ENCODE assay signal across 8 cellular contexts in genomic region chr11:126304457-126305072, GRCh38. TPM values are rescaled to one million over a fixed set of nuclear protein-coding genes. Genes with fewer than 3 reads are reported as not detected.
DNase-seq lines count a peak whose midpoint lies in the region; ATAC-seq, FAIRE-seq and TF ChIP-seq lines count a peak whose summit lies in the region.

No MANE protein-coding gene starts in this region.

- H3K36me3 ChIP-seq in GM12878 (ENCODE audit: control insufficient read depth in 2 of 2, insufficient read depth in 2 of 2, low read length in 1 of 2) (0 out of 4 replicates have a peak, but pooled peaks cover 0 to 6% of the 10 kb centered on the region in 2 experiments), liver (ENCODE audit: control insufficient read depth in 4 of 4, insufficient read depth in 3 of 4, low read depth in 1 of 4, low read length in 3 of 4) (peaks cover 0 to 2% (median 0%) of the 10 kb centered on the region in 4 donors), thyroid gland (no peaks in the 10 kb centered on the region)

- H3K9me3 ChIP-seq in GM12878 (replicated peaks; ENCODE audit: control insufficient read depth, insufficient read depth, low read length), result no peaks in the 10 kb centered on the region
- H3K9me3 ChIP-seq in liver (ENCODE audit: control insufficient read depth in 4 of 4, low read length in 3 of 4), result no peaks in the 10 kb centered on the region
- no peaks in the 10 kb centered on the region for H3K9me3 ChIP-seq in thyroid gland

- BruUV-seq in GM12878 (replicated peaks; lab: Mats Ljungman, UMichigan), result TSS peak; percentile 80

- DNase-seq in Jurkat, Clone E6-1 (ENCODE audit: low read depth, low spot score), result no peak
- DNase-seq in GM12878 (ENCODE audit: low read depth, low spot score) (no peak), thyroid gland (no peak), LoVo (ENCODE audit: low spot score) (no peak), NCI-H2196 treated with DMSO at 0.1 percent for 48 hours (lab: John Stamatoyannopoulos, UW; ENCODE audit: unreplicated experiment) (no peak), NOMO-1 (lab: John Stamatoyannopoulos, UW; ENCODE audit: unreplicated experiment in 2 of 2) (no peak)

- in situ Hi-C loops in GM12878 (cut with MboI), result no loop called here

- intact Hi-C loops in GM12878 (cut with micrococcal nuclease; ENCODE audit: unreplicated experiment) (loop anchor here (1.0 to 2.0 kb wide), 2 partner anchors 20 to 36 kb away; partner anchors contain the start of genes FOXRED1 and SRPRA), thyroid gland (cut with DNase I) (loop anchor here (5.0 kb wide), 1 partner anchor 288 kb away; no protein-coding TSS in a partner anchor)

- H3K27me3 ChIP-seq in GM12878 (replicated peaks in 1 of 2; ENCODE audit: control insufficient read depth in 2 of 2, insufficient read depth in 2 of 2, low read length in 1 of 2) (no peaks in the 10 kb centered on the region), liver (ENCODE audit: control insufficient read depth in 4 of 4, insufficient read depth in 4 of 4, low read length in 3 of 4) (no peaks in the 10 kb centered on the region), thyroid gland (no peaks in the 10 kb centered on the region)

- WGBS in GM12878 (ENCODE audit: insufficient coverage, insufficient replicate concordance, low lambda C conversion rate, missing lambda C conversion rate), result under 1% methylated on average over 12 of the region's 12 CpGs
- WGBS in liver, result 70% methylated on average over 12 of the region's 12 CpGs
- WGBS in thyroid gland, 2 donors, result 59 to 61% methylated on average over 12 of the region's 12 CpGs

- peaks cover 25% of the 10 kb centered on the region for H3K79me2 ChIP-seq in GM12878 (ENCODE audit: control insufficient read depth, insufficient read depth, low read length)

- TF ChIP-seq CTCF in GM12878 (IDR thresholded peaks at IDR 0.05 in 2 of 3, conservative IDR thresholded peaks at IDR 0.05 in 1 of 3; ENCODE audit: control insufficient read depth in 2 of 3, extremely low read depth in 1 of 3, insufficient read depth in 1 of 3, low read depth in 3 of 3, low read length in 3 of 3) (no peak), liver (IDR thresholded peaks at IDR 0.05; ENCODE audit: low read depth, low read length, missing input control) (no peak), thyroid gland (IDR thresholded peaks at IDR 0.05) (no peak)

- no peak for TF ChIP-seq POLR2A in GM12878 (IDR thresholded peaks at IDR 0.05; ENCODE audit: low read depth, low read length)
- TF ChIP-seq POLR2A in thyroid gland (IDR thresholded peaks at IDR 0.05), result no peak

- TF ChIP-seq RAD21 in GM12878 (IDR thresholded peaks at IDR 0.05; ENCODE audit: insufficient read depth, low read depth, low read length) (no peak), liver (IDR thresholded peaks at IDR 0.05) (no peak)

- H2AFZ ChIP-seq in GM12878 (ENCODE audit: control insufficient read depth, low read depth, low read length), result peak overlapping the region; percentile 93

- no peak for TF ChIP-seq EP300 in GM12878 (IDR thresholded peaks at IDR 0.05; ENCODE audit: borderline replicate concordance in 1 of 2, control insufficient read depth in 1 of 2, low read depth in 2 of 2, low read length in 2 of 2)

- POLR2A ChIA-PET in GM12878 (lab: Charles Lee), result interaction anchor here (0.6 to 1.3 kb wide), 5 partner anchors 11 to 116 kb away, joined by 3 to 5 read pairs (median 4); partner anchors contain the start of gene ST3GAL4

- H3K27ac ChIP-seq in GM12878 (ENCODE audit: control insufficient read depth, insufficient read depth), result peak overlapping the region; percentile 92
- peak overlapping the region; percentile 83 to 90 for H3K27ac ChIP-seq in liver (ENCODE audit: low read depth in 1 of 2, low read length in 2 of 2)
- peak overlapping the region in 2 of 3 donors; percentile 77 to 84 for H3K27ac ChIP-seq in thyroid gland

- CTCF ChIA-PET in GM12878 (lab: Yijun Ruan, JAX), result interaction anchor here (0.6 to 10.0 kb wide), 3 partner anchors 9 to 178 kb away, joined by 3 to 232 read pairs (median 3); no protein-coding TSS in a partner anchor

- peaks cover 11% of the 10 kb centered on the region for H3K4me1 ChIP-seq in GM12878 (ENCODE audit: control insufficient read depth, insufficient read depth, low read length)
- peaks cover 0 to 14% (median 11%) of the 10 kb centered on the region in 4 donors for H3K4me1 ChIP-seq in liver (ENCODE audit: control insufficient read depth in 4 of 4, insufficient read depth in 4 of 4, low read length in 3 of 4)
- peaks cover 6% of the 10 kb centered on the region in 2 donors for H3K4me1 ChIP-seq in thyroid gland

- peak overlapping the region; percentile 83 for H3K4me2 ChIP-seq in GM12878 (ENCODE audit: control insufficient read depth, insufficient read depth)

- FAIRE-seq in GM12878 (lab: Jason Lieb, UNC), result peak; percentile 47

- peak overlapping the region; percentile 88 for H3K4me3 ChIP-seq in Jurkat, Clone E6-1 (ENCODE audit: low read length)
- H3K4me3 ChIP-seq in GM12878 (peak overlapping the region; percentile 96), liver (ENCODE audit: low read depth in 1 of 3, low read length in 3 of 3) (peak overlapping the region; percentile 66 to 84 (median 83)), thyroid gland (replicated peaks in 1 of 3) (peak overlapping the region; percentile 47 to 84 (median 52))

- peak overlapping the region; percentile 97 for H3K9ac ChIP-seq in GM12878 (ENCODE audit: control insufficient read depth, insufficient read depth, low read length)
- peak overlapping the region in 1 of 2 donors; percentile 34 for H3K9ac ChIP-seq in liver (ENCODE audit: low read depth in 1 of 2, low read length in 2 of 2)

- RAD21 ChIA-PET in GM12878 (lab: Charles Lee; ENCODE audit: unreplicated experiment), result interaction anchor here (1.0 to 2.7 kb wide), 4 partner anchors 11 to 93 kb away, joined by 4 to 7 read pairs (median 4); partner anchors contain the start of genes FAM118B and RPUSD4

- ATAC-seq in GM19395 (IDR thresholded peaks at IDR 0.05; ENCODE audit: unreplicated experiment), result peak; percentile 10
- peak; percentile 74 for ATAC-seq in GM12878

- H4K20me1 ChIP-seq in GM12878 (ENCODE audit: control insufficient read depth, insufficient read depth), result no peaks in the 10 kb centered on the region

- SMC1A ChIA-PET in GM12878 (lab: Charles Lee; ENCODE audit: uncharacterized antibody, unreplicated experiment), result interaction anchor here (0.9 to 3.5 kb wide), 7 partner anchors 8 to 176 kb away, joined by 3 to 14 read pairs (median 5); partner anchors contain the start of genes FOXRED1 and SRPRA

RNA-seq across cellular contexts. Expression of gene DCPS, which starts 0.7 kb away (rescaled TPM):
- polyA plus RNA-seq in Jurkat, Clone E6-1 (2012; ENCODE audit: insufficient read depth, insufficient read length), result 54.6 TPM
- total RNA-seq in GM12878 (2013; cell fraction: nucleolus; rRNA removed), result 17.0 and 22.1 TPM in 2 replicates
- 58.8 and 61.9 TPM in 2 replicates for total RNA-seq in GM12878 (2014; rRNA removed)
- 36.7 and 39.7 TPM in 2 replicates for total RNA-seq in GM12878 (2014; rRNA removed; fragmentation: Illumina TruSeq; extraction: Trizol)
- 56.1 and 56.8 TPM in 2 replicates for total RNA-seq in GM12878 (2021)
- polyA plus RNA-seq in GM12878 (2011; ENCODE audit: low read depth), result 31.6 TPM
- 62.4 and 97.0 TPM in 2 replicates for polyA plus RNA-seq in GM12878 (2011; rRNA removed)
- polyA plus RNA-seq in GM12878 (2011; cell fraction: cytosol; rRNA removed), result 176 and 181 TPM in 2 replicates
- 66.0 and 75.8 TPM in 2 replicates for polyA plus RNA-seq in GM12878 (2011; cell fraction: nucleus; rRNA removed)
- polyA plus RNA-seq in GM12878 (2012), result 37.8 and 48.7 TPM in 2 replicates
- polyA plus RNA-seq in GM12878 (2014; fragmentation: Illumina TruSeq; extraction: Trizol), result 57.4 and 77.4 TPM in 2 replicates
- polyA plus RNA-seq in GM12878 (2014; fragmentation: Nextera tagmentation; extraction: Ambion mirVana), result 10 to 100 TPM; 23.5 to 33.2 TPM
- 70.3 and 76.1 TPM in 2 replicates for polyA plus RNA-seq in GM12878 (2014; rRNA removed)
- 100 to 1,000 TPM in 1 of 2 experiments, 10 to 100 TPM in 1; 99.2 to 101 TPM for polyA plus RNA-seq in GM12878 (2016; fragmentation: Nextera tagmentation; extraction: Ambion mirVana)
- polyA minus RNA-seq in GM12878 (2011; rRNA and poly(A)+ RNA removed), result 44.5 and 60.8 TPM in 2 replicates
- 25.7 and 27.6 TPM in 2 replicates for polyA minus RNA-seq in GM12878 (2011; cell fraction: cytosol; rRNA and poly(A)+ RNA removed)
- 12.6 and 24.6 TPM in 2 replicates for polyA minus RNA-seq in GM12878 (2011; cell fraction: nucleus; rRNA and poly(A)+ RNA removed)
- 10 to 100 TPM in 1 of 2 donors, 1 to 10 TPM in 1; 5.6 to 10.7 TPM for total RNA-seq in liver
- polyA plus RNA-seq in liver, result 10 to 100 TPM; 27.3 to 61.0 TPM
- 10 to 100 TPM in 3 of 4 donors, 1 to 10 TPM in 1; 6.1 to 18.9 (median 13.9) TPM for total RNA-seq in thyroid gland

RNA-seq across cellular contexts. Expression of gene TIRAP, which starts 21.7 kb away (rescaled TPM):
- polyA plus RNA-seq in Jurkat, Clone E6-1 (2012; ENCODE audit: insufficient read depth, insufficient read length), result 4.9 TPM
- total RNA-seq in GM12878 (2013; cell fraction: nucleolus; rRNA removed), result 8.8 and 10.7 TPM in 2 replicates
- total RNA-seq in GM12878 (2014; rRNA removed) (3.1 and 4.7 TPM in 2 replicates), GM12878 (2014; rRNA removed; fragmentation: Illumina TruSeq; extraction: Trizol) (5.0 and 5.3 TPM in 2 replicates), GM12878 (2021) (7.4 and 8.0 TPM in 2 replicates), liver (1 to 10 TPM; 4.4 to 9.5 TPM), thyroid gland (10 to 100 TPM in 2 of 4 donors, 1 to 10 TPM in 2; 9.2 to 13.1 (median 10.1) TPM)
- 2.8 TPM for polyA plus RNA-seq in GM12878 (2011; ENCODE audit: low read depth)
- polyA plus RNA-seq in GM12878 (2011; rRNA removed) (2.8 and 4.6 TPM in 2 replicates), GM12878 (2014; fragmentation: Illumina TruSeq; extraction: Trizol) (7.6 and 9.9 TPM in 2 replicates), GM12878 (2014; fragmentation: Nextera tagmentation; extraction: Ambion mirVana) (under 1 TPM; 0.76 to 0.88 TPM), GM12878 (2014; rRNA removed) (6.8 and 7.1 TPM in 2 replicates), GM12878 (2016; fragmentation: Nextera tagmentation; extraction: Ambion mirVana) (1 to 10 TPM; 3.5 to 4.6 TPM), liver (1 to 10 TPM; 3.9 to 8.5 TPM)
- 7.4 and 7.5 TPM in 2 replicates for polyA plus RNA-seq in GM12878 (2011; cell fraction: cytosol; rRNA removed)
- polyA plus RNA-seq in GM12878 (2011; cell fraction: nucleus; rRNA removed), result 4.7 and 5.6 TPM in 2 replicates
- polyA plus RNA-seq in GM12878 (2012), result 4.6 and 5.7 TPM in 2 replicates
- polyA minus RNA-seq in GM12878 (2011; rRNA and poly(A)+ RNA removed), result 4.5 and 8.2 TPM in 2 replicates
- polyA minus RNA-seq in GM12878 (2011; cell fraction: cytosol; rRNA and poly(A)+ RNA removed), result 2.9 and 4.9 TPM in 2 replicates
- 4.6 and 8.3 TPM in 2 replicates for polyA minus RNA-seq in GM12878 (2011; cell fraction: nucleus; rRNA and poly(A)+ RNA removed)

RNA-seq across cellular contexts. Expression of gene FOXRED1, which starts 35.6 kb away (rescaled TPM):
- polyA plus RNA-seq in Jurkat, Clone E6-1 (2012; ENCODE audit: insufficient read depth, insufficient read length), result 67.7 TPM
- total RNA-seq in GM12878 (2013; cell fraction: nucleolus; rRNA removed), result 32.1 and 36.7 TPM in 2 replicates
- 36.5 and 37.5 TPM in 2 replicates for total RNA-seq in GM12878 (2014; rRNA removed)
- 29.0 and 31.4 TPM in 2 replicates for total RNA-seq in GM12878 (2014; rRNA removed; fragmentation: Illumina TruSeq; extraction: Trizol)
- total RNA-seq in GM12878 (2021), result 38.2 and 38.3 TPM in 2 replicates
- polyA plus RNA-seq in GM12878 (2011; ENCODE audit: low read depth), result 13.6 TPM
- polyA plus RNA-seq in GM12878 (2011; rRNA removed), result 27.3 and 37.7 TPM in 2 replicates
- polyA plus RNA-seq in GM12878 (2011; cell fraction: cytosol; rRNA removed), result 56.4 and 70.4 TPM in 2 replicates
- polyA plus RNA-seq in GM12878 (2011; cell fraction: nucleus; rRNA removed), result 56.9 and 73.0 TPM in 2 replicates
- polyA plus RNA-seq in GM12878 (2012), result 25.7 and 26.7 TPM in 2 replicates
- 34.8 and 43.6 TPM in 2 replicates for polyA plus RNA-seq in GM12878 (2014; fragmentation: Illumina TruSeq; extraction: Trizol)
- polyA plus RNA-seq in GM12878 (2014; fragmentation: Nextera tagmentation; extraction: Ambion mirVana), result 10 to 100 TPM in 1 of 2 experiments, 1 to 10 TPM in 1; 9.9 to 10.5 TPM
- polyA plus RNA-seq in GM12878 (2014; rRNA removed), result 49.2 and 51.0 TPM in 2 replicates
- 10 to 100 TPM; 65.7 to 67.7 TPM for polyA plus RNA-seq in GM12878 (2016; fragmentation: Nextera tagmentation; extraction: Ambion mirVana)
- 24.9 and 36.6 TPM in 2 replicates for polyA minus RNA-seq in GM12878 (2011; rRNA and poly(A)+ RNA removed)
- 6.5 and 8.1 TPM in 2 replicates for polyA minus RNA-seq in GM12878 (2011; cell fraction: cytosol; rRNA and poly(A)+ RNA removed)
- 10.3 and 26.0 TPM in 2 replicates for polyA minus RNA-seq in GM12878 (2011; cell fraction: nucleus; rRNA and poly(A)+ RNA removed)
- total RNA-seq in liver, result 10 to 100 TPM; 24.0 to 38.9 TPM
- 10 to 100 TPM; 29.5 to 30.2 TPM for polyA plus RNA-seq in liver
- total RNA-seq in thyroid gland, result 10 to 100 TPM; 13.3 to 25.8 (median 20.2) TPM

RNA-seq across cellular contexts. Expression of gene SRPRA, which starts 35.9 kb away (rescaled TPM):
- 71.6 TPM for polyA plus RNA-seq in Jurkat, Clone E6-1 (2012; ENCODE audit: insufficient read depth, insufficient read length)
- 157 and 172 TPM in 2 replicates for total RNA-seq in GM12878 (2013; cell fraction: nucleolus; rRNA removed)
- total RNA-seq in GM12878 (2014; rRNA removed) (88.1 and 90.3 TPM in 2 replicates), GM12878 (2014; rRNA removed; fragmentation: Illumina TruSeq; extraction: Trizol) (71.8 and 75.4 TPM in 2 replicates), GM12878 (2021) (105 and 114 TPM in 2 replicates), liver (100 to 1,000 TPM in 1 of 2 donors, 10 to 100 TPM in 1; 28.7 to 138 TPM), thyroid gland (100 to 1,000 TPM in 3 of 4 donors, 10 to 100 TPM in 1; 95.3 to 153 (median 125) TPM)
- 85.7 TPM for polyA plus RNA-seq in GM12878 (2011; ENCODE audit: low read depth)
- polyA plus RNA-seq in GM12878 (2011; rRNA removed) (51.5 and 89.7 TPM in 2 replicates), GM12878 (2014; fragmentation: Illumina TruSeq; extraction: Trizol) (104 and 119 TPM in 2 replicates), GM12878 (2014; fragmentation: Nextera tagmentation; extraction: Ambion mirVana) (10 to 100 TPM; 29.6 to 50.4 TPM), GM12878 (2014; rRNA removed) (92.2 and 96.0 TPM in 2 replicates), GM12878 (2016; fragmentation: Nextera tagmentation; extraction: Ambion mirVana) (100 to 1,000 TPM; 119 to 131 TPM), liver (100 to 1,000 TPM in 1 of 2 donors, 10 to 100 TPM in 1; 66.4 to 143 TPM)
- 97.7 and 110 TPM in 2 replicates for polyA plus RNA-seq in GM12878 (2011; cell fraction: cytosol; rRNA removed)
- polyA plus RNA-seq in GM12878 (2011; cell fraction: nucleus; rRNA removed), result 172 and 180 TPM in 2 replicates
- 102 and 104 TPM in 2 replicates for polyA plus RNA-seq in GM12878 (2012)
- polyA minus RNA-seq in GM12878 (2011; rRNA and poly(A)+ RNA removed), result 104 and 115 TPM in 2 replicates
- 31.8 and 40.0 TPM in 2 replicates for polyA minus RNA-seq in GM12878 (2011; cell fraction: cytosol; rRNA and poly(A)+ RNA removed)
- 71.4 and 97.0 TPM in 2 replicates for polyA minus RNA-seq in GM12878 (2011; cell fraction: nucleus; rRNA and poly(A)+ RNA removed)

RNA-seq across cellular contexts. Expression of gene ST3GAL4, which starts 50.9 kb away (rescaled TPM):
- 22.6 TPM for polyA plus RNA-seq in Jurkat, Clone E6-1 (2012; ENCODE audit: insufficient read depth, insufficient read length)
- 1.7 and 2.0 TPM in 2 replicates for total RNA-seq in GM12878 (2013; cell fraction: nucleolus; rRNA removed)
- 7.0 and 7.5 TPM in 2 replicates for total RNA-seq in GM12878 (2014; rRNA removed)
- 3.5 and 3.8 TPM in 2 replicates for total RNA-seq in GM12878 (2014; rRNA removed; fragmentation: Illumina TruSeq; extraction: Trizol)
- total RNA-seq in GM12878 (2021), result 5.4 and 5.6 TPM in 2 replicates
- polyA plus RNA-seq in GM12878 (2011; ENCODE audit: low read depth), result 1.7 TPM
- 2.1 and 4.0 TPM in 2 replicates for polyA plus RNA-seq in GM12878 (2011; rRNA removed)
- polyA plus RNA-seq in GM12878 (2011; cell fraction: cytosol; rRNA removed), result 5.3 and 6.4 TPM in 2 replicates
- polyA plus RNA-seq in GM12878 (2011; cell fraction: nucleus; rRNA removed), result 3.7 and 5.4 TPM in 2 replicates
- 2.5 and 3.9 TPM in 2 replicates for polyA plus RNA-seq in GM12878 (2012)
- polyA plus RNA-seq in GM12878 (2014; fragmentation: Illumina TruSeq; extraction: Trizol), result 3.9 and 8.1 TPM in 2 replicates
- polyA plus RNA-seq in GM12878 (2014; fragmentation: Nextera tagmentation; extraction: Ambion mirVana), result not detected
- polyA plus RNA-seq in GM12878 (2014; rRNA removed), result 5.9 TPM in 2 replicates
- polyA plus RNA-seq in GM12878 (2016; fragmentation: Nextera tagmentation; extraction: Ambion mirVana), result 1 to 10 TPM; 7.8 TPM
- 2.2 and 5.2 TPM in 2 replicates for polyA minus RNA-seq in GM12878 (2011; rRNA and poly(A)+ RNA removed)
- polyA minus RNA-seq in GM12878 (2011; cell fraction: cytosol; rRNA and poly(A)+ RNA removed), result 1.9 and 6.7 TPM in 2 replicates
- polyA minus RNA-seq in GM12878 (2011; cell fraction: nucleus; rRNA and poly(A)+ RNA removed), result 0.97 and 2.3 TPM in 2 replicates
- total RNA-seq in liver, result 10 to 100 TPM in 1 of 2 donors, 1 to 10 TPM in 1; 7.4 to 18.4 TPM
- 10 to 100 TPM in 1 of 2 donors, 1 to 10 TPM in 1; 4.5 to 13.7 TPM for polyA plus RNA-seq in liver
- 10 to 100 TPM in 3 of 4 donors, 1 to 10 TPM in 1; 5.3 to 33.9 (median 26.4) TPM for total RNA-seq in thyroid gland
